In genomic region chr12:49707812-49708147, GRCh38 we compare ENCODE assay signal across 9 cellular contexts. TPM values are rescaled to one million over a fixed set of nuclear protein-coding genes. Genes with fewer than 3 reads are reported as not detected.
DNase-seq lines count a peak whose midpoint lies in the region; ATAC-seq and TF ChIP-seq lines count a peak whose summit lies in the region.
"Had no signal": no experiment of that assay in that cellular context is flagged by ENCODE, and none has a peak within 500 bp of the region (broad histone marks: within the 10 kb centered on the region; RNA-seq: fewer than 3 reads in every experiment).

No MANE protein-coding gene starts in this region.

- POLR2A ChIA-PET in activated CD4-positive, alpha-beta memory T cell treated with anti-CD3 and anti-CD28 coated beads, Interleukin-2, amount 10 ng/mL, durations not matched to agents 7 days and 5 days (lab: Charles Lee) = interaction anchor here (1.0 to 6.9 kb wide), 5 partner anchors 45 to 76 kb away, joined by 3 to 38 read pairs (median 12); no protein-coding TSS in a partner anchor

- H3F3A ChIP-seq in DOHH2 (ENCODE audit: control insufficient read depth, insufficient read depth) = peaks cover 10% of the 10 kb centered on the region

- no peak for ATAC-seq in HG03097 (IDR thresholded peaks at IDR 0.05; ENCODE audit: low FRiP score, unreplicated experiment)
- ATAC-seq in GM21737 (IDR thresholded peaks at IDR 0.05; ENCODE audit: unreplicated experiment) = no peak
- no peak for ATAC-seq in GM21576 (IDR thresholded peaks at IDR 0.05; ENCODE audit: unreplicated experiment)

- H3K9ac ChIP-seq in iPS-15b (ENCODE audit: low read depth, low read length) = no peak overlapping the region

- H3K79me2 ChIP-seq in DOHH2 (ENCODE audit: control insufficient read depth, low read length) = peaks cover 34% of the 10 kb centered on the region

- no peak overlapping the region for H3K27ac Mint-ChIP-seq in activated CD4-positive, alpha-beta memory T cell treated with anti-CD3 and anti-CD28 coated beads, Interleukin-2, amount 10 ng/mL, durations not matched to agents 7 days and 5 days

- DNase-seq in activated CD4-positive, alpha-beta memory T cell treated with anti-CD3 and anti-CD28 coated beads, Interleukin-2, amount 10 ng/mL, durations not matched to agents 7 days and 5 days = no peak
- no peak for DNase-seq in GM13976 (ENCODE audit: low spot score)

- H3K4me1 Mint-ChIP-seq in activated CD4-positive, alpha-beta memory T cell treated with anti-CD3 and anti-CD28 coated beads, Interleukin-2, amount 10 ng/mL, durations not matched to agents 7 days and 5 days = peaks cover 36% of the 10 kb centered on the region

- H3K4me3 ChIP-seq in DOHH2 (ENCODE audit: low read length) = no peak overlapping the region
- H3K4me3 ChIP-seq in iPS-15b (ENCODE audit: low read depth, low read length) = peak overlapping the region; percentile 30

- in situ Hi-C loops in GM13976 (cut with MboI; ENCODE audit: low sequenced_read_pairs, unreplicated experiment) = no loop called here

- no peaks in the 10 kb centered on the region for H3K9me2 ChIP-seq in DOHH2 (replicated peaks; ENCODE audit: control insufficient read depth, low read length)

- no peaks in the 10 kb centered on the region for H3K9me3 Mint-ChIP-seq in activated CD4-positive, alpha-beta memory T cell treated with anti-CD3 and anti-CD28 coated beads, Interleukin-2, amount 10 ng/mL, durations not matched to agents 7 days and 5 days

- no peaks in the 10 kb centered on the region for H4K20me1 ChIP-seq in DOHH2 (ENCODE audit: control insufficient read depth, insufficient read depth, low read depth, low read length)

- peak overlapping the region; percentile 63 for H3K4me3 Mint-ChIP-seq in activated CD4-positive, alpha-beta memory T cell treated with anti-CD3 and anti-CD28 coated beads, Interleukin-2, amount 10 ng/mL, durations not matched to agents 7 days and 5 days

- H3K4me2 ChIP-seq in DOHH2 (ENCODE audit: low read length) = peak overlapping the region; percentile 35

- TF ChIP-seq CTCF in 22Rv1 (IDR thresholded peaks at IDR 0.05) = peak; percentile 69
- TF ChIP-seq CTCF in DOHH2 (IDR thresholded peaks at IDR 0.05; ENCODE audit: low read depth, low read length, poor library complexity, severe bottlenecking) = peak; percentile 40
- TF ChIP-seq CTCF in GM13976 (IDR thresholded peaks at IDR 0.05; ENCODE audit: borderline replicate concordance, control extremely low read depth, extremely low read depth, insufficient read depth, missing control alignments) = no peak

- H3K4me1 ChIP-seq in DOHH2 (ENCODE audit: control insufficient read depth, low read length) (peaks cover 51% of the 10 kb centered on the region), iPS-15b (ENCODE audit: control insufficient read depth, insufficient read depth, low read length) (peaks cover 19% of the 10 kb centered on the region)

- peaks cover 7% of the 10 kb centered on the region for H3K27me3 ChIP-seq in DOHH2 (ENCODE audit: control insufficient read depth, low read length)
- H3K27me3 ChIP-seq in iPS-15b (ENCODE audit: control insufficient read depth, insufficient read depth, low read length) = peaks cover 31% of the 10 kb centered on the region
- H3K27me3 ChIP-seq: upper lobe of right lung had no signal

- H3K9me3 ChIP-seq in DOHH2 (ENCODE audit: control insufficient read depth, insufficient read depth, low read length) (no peaks in the 10 kb centered on the region), iPS-15b (ENCODE audit: control insufficient read depth, insufficient read depth, low read length) (no peaks in the 10 kb centered on the region)
- H3K9me3 ChIP-seq: upper lobe of right lung had no signal

- H3K27me3 Mint-ChIP-seq in activated CD4-positive, alpha-beta memory T cell treated with anti-CD3 and anti-CD28 coated beads, Interleukin-2, amount 10 ng/mL, durations not matched to agents 7 days and 5 days = peaks cover 29% of the 10 kb centered on the region

- H3K27ac ChIP-seq in 22Rv1 (no peak overlapping the region), DOHH2 (ENCODE audit: low read depth, low read length) (no peak overlapping the region)

- CTCF ChIA-PET in activated CD4-positive, alpha-beta memory T cell treated with anti-CD3 and anti-CD28 coated beads, Interleukin-2, amount 10 ng/mL, durations not matched to agents 7 days and 5 days (lab: Charles Lee) = interaction anchor here (0.6 to 13.4 kb wide), 7 partner anchors 9 to 65 kb away, joined by 3 to 372 read pairs (median 4); partner anchors contain the start of gene TMBIM6

- peaks cover 7% of the 10 kb centered on the region for H3K36me3 Mint-ChIP-seq in activated CD4-positive, alpha-beta memory T cell treated with anti-CD3 and anti-CD28 coated beads, Interleukin-2, amount 10 ng/mL, durations not matched to agents 7 days and 5 days (ENCODE audit: low read depth)

- H3K36me3 ChIP-seq in DOHH2 (ENCODE audit: control insufficient read depth, low read length) (no peaks in the 10 kb centered on the region), iPS-15b (ENCODE audit: control insufficient read depth, insufficient read depth, low read length) (no peaks in the 10 kb centered on the region)
- H3K36me3 ChIP-seq: upper lobe of right lung had no signal

RNA-seq across cellular contexts. Expression of gene FMNL3, which starts 0.6 kb away (rescaled TPM):
- 10 to 100 TPM; 34.7 to 34.9 TPM for total RNA-seq in activated CD4-positive, alpha-beta memory T cell treated with anti-CD3 and anti-CD28 coated beads, Interleukin-2, amount 10 ng/mL, durations not matched to agents 7 days and 5 days

RNA-seq across cellular contexts. Expression of gene TMBIM6, which starts 33.6 kb away (rescaled TPM):
- total RNA-seq in activated CD4-positive, alpha-beta memory T cell treated with anti-CD3 and anti-CD28 coated beads, Interleukin-2, amount 10 ng/mL, durations not matched to agents 7 days and 5 days = 100 to 1,000 TPM; 600 to 613 TPM
